8 cellular contexts compared by ENCODE assay signal in genomic region chr19:29714953-29715694, GRCh38. TPM values are rescaled to one million over a fixed set of nuclear protein-coding genes. Genes with fewer than 3 reads are reported as not detected.
DNase-seq lines count a peak whose midpoint lies in the region; ATAC-seq and TF ChIP-seq lines count a peak whose summit lies in the region.

Gene C19orf12 (minus strand): TSS chr19:29715261. CDS start chr19:29708413, 6,848 bp downstream.

- H3K9me3 Mint-ChIP-seq in activated T-cell treated with anti-CD3 and anti-CD28 coated beads, Interleukin-2, amount 50 U/mL, for 24 hours, result no peaks in the 10 kb centered on the region
- no peaks in the 10 kb centered on the region for H3K9me3 Mint-ChIP-seq in stimulated activated naive CD8-positive, alpha-beta T cell treated with anti-CD3 and anti-CD28 coated beads, Interleukin-15, Interleukin-2, amounts not matched to agents 100 ng/mL and 50 ng/mL, for 24 hours

- peak; percentile 35 to 39 for DNase-seq in AML-193 (lab: John Stamatoyannopoulos, UW)
- DNase-seq in NT2/D1 (ENCODE audit: low read depth, low spot score), result no peak
- DNase-seq in activated T-cell treated with anti-CD3 and anti-CD28 coated beads, Interleukin-2, amount 50 U/mL, for 24 hours, result peak; percentile 86
- DNase-seq in esophagus muscularis mucosa (ENCODE audit: extremely low spot score), result no peak

- peaks cover 7% of the 10 kb centered on the region for H3K4me1 ChIP-seq in NT2/D1 (ENCODE audit: insufficient read depth, insufficient read length)
- H3K4me1 ChIP-seq in esophagus muscularis mucosa, result peaks cover 17 to 60% (median 44%) of the 10 kb centered on the region in 4 donors
- peaks cover 8 to 37% of the 10 kb centered on the region in 2 donors for H3K4me1 ChIP-seq in muscle layer of duodenum (ENCODE audit: control insufficient read depth in 1 of 2, insufficient read depth in 2 of 2, low read length in 2 of 2)

- TF ChIP-seq CTCF in esophagus muscularis mucosa (IDR thresholded peaks at IDR 0.05), result no peak

- H3K36me3 Mint-ChIP-seq in activated T-cell treated with anti-CD3 and anti-CD28 coated beads, Interleukin-2, amount 50 U/mL, for 24 hours (ENCODE audit: low read depth), result peaks cover 41% of the 10 kb centered on the region
- H3K36me3 Mint-ChIP-seq in stimulated activated naive CD8-positive, alpha-beta T cell treated with anti-CD3 and anti-CD28 coated beads, Interleukin-15, Interleukin-2, amounts not matched to agents 100 ng/mL and 50 ng/mL, for 24 hours (ENCODE audit: low read depth), result peaks cover 18% of the 10 kb centered on the region

- WGBS in esophagus muscularis mucosa, result 0% methylated on average over 14 of the region's 72 CpGs

- peak within 1 kb of the TSS; percentile 95 for H3K4me3 Mint-ChIP-seq in activated T-cell treated with anti-CD3 and anti-CD28 coated beads, Interleukin-2, amount 50 U/mL, for 24 hours
- peak within 1 kb of the TSS; percentile 96 for H3K4me3 Mint-ChIP-seq in stimulated activated naive CD8-positive, alpha-beta T cell treated with anti-CD3 and anti-CD28 coated beads, Interleukin-15, Interleukin-2, amounts not matched to agents 100 ng/mL and 50 ng/mL, for 24 hours

- intact Hi-C loops in esophagus muscularis mucosa (cut with DNase I), result no loop called here

- H3K27ac ChIP-seq in esophagus muscularis mucosa (replicated peaks in 1 of 4), result peak within 1 kb of the TSS; percentile 91 to 97 (median 94)
- H3K27ac ChIP-seq in muscle layer of duodenum (ENCODE audit: low read length), result peak within 1 kb of the TSS; percentile 95

- peaks cover 55% of the 10 kb centered on the region for H3K4me1 Mint-ChIP-seq in activated T-cell treated with anti-CD3 and anti-CD28 coated beads, Interleukin-2, amount 50 U/mL, for 24 hours (ENCODE audit: low read depth)
- peaks cover 59% of the 10 kb centered on the region for H3K4me1 Mint-ChIP-seq in stimulated activated naive CD8-positive, alpha-beta T cell treated with anti-CD3 and anti-CD28 coated beads, Interleukin-15, Interleukin-2, amounts not matched to agents 100 ng/mL and 50 ng/mL, for 24 hours (ENCODE audit: low read depth)

- peak within 1 kb of the TSS; percentile 83 for H3K9ac ChIP-seq in NT2/D1 (ENCODE audit: insufficient read length, low read depth)

- peak within 1 kb of the TSS; percentile 99 for H3K27ac Mint-ChIP-seq in activated T-cell treated with anti-CD3 and anti-CD28 coated beads, Interleukin-2, amount 50 U/mL, for 24 hours
- peak within 1 kb of the TSS; percentile 98 for H3K27ac Mint-ChIP-seq in stimulated activated naive CD8-positive, alpha-beta T cell treated with anti-CD3 and anti-CD28 coated beads, Interleukin-15, Interleukin-2, amounts not matched to agents 100 ng/mL and 50 ng/mL, for 24 hours

- no peak for TF ChIP-seq EP300 in esophagus muscularis mucosa (IDR thresholded peaks at IDR 0.05)

- H3K36me3 ChIP-seq in NT2/D1 (ENCODE audit: insufficient read depth, insufficient read length, low read length), result peaks cover 2% of the 10 kb centered on the region
- peaks cover 0 to 6% (median 4%) of the 10 kb centered on the region in 4 donors for H3K36me3 ChIP-seq in esophagus muscularis mucosa
- no peaks in the 10 kb centered on the region for H3K36me3 ChIP-seq in muscle layer of duodenum (ENCODE audit: control insufficient read depth in 1 of 2, insufficient read depth in 2 of 2, low read length in 2 of 2)

- no peaks in the 10 kb centered on the region for H3K27me3 Mint-ChIP-seq in activated T-cell treated with anti-CD3 and anti-CD28 coated beads, Interleukin-2, amount 50 U/mL, for 24 hours
- no peaks in the 10 kb centered on the region for H3K27me3 Mint-ChIP-seq in stimulated activated naive CD8-positive, alpha-beta T cell treated with anti-CD3 and anti-CD28 coated beads, Interleukin-15, Interleukin-2, amounts not matched to agents 100 ng/mL and 50 ng/mL, for 24 hours

- ATAC-seq in HG03139 (IDR thresholded peaks at IDR 0.05; ENCODE audit: unreplicated experiment), result peak; percentile 61

- H3K4me3 ChIP-seq in NT2/D1 (ENCODE audit: insufficient read length, low read depth), result peak within 1 kb of the TSS; percentile 70
- peak within 1 kb of the TSS; percentile 68 to 100 (median 98) for H3K4me3 ChIP-seq in esophagus muscularis mucosa
- peak within 1 kb of the TSS; percentile 73 to 76 for H3K4me3 ChIP-seq in muscle layer of duodenum (ENCODE audit: low read depth in 1 of 2, low read length in 2 of 2)

- TF ChIP-seq POLR2A in GM18951 (IDR thresholded peaks at IDR 0.05; ENCODE audit: extremely low read depth, insufficient read depth, insufficient read length) (peak; percentile 92), esophagus muscularis mucosa (IDR thresholded peaks at IDR 0.05; ENCODE audit: low read depth) (peak; percentile 79)

- H3K9me3 ChIP-seq in NT2/D1 (ENCODE audit: insufficient read depth, low read length), result no peaks in the 10 kb centered on the region
- H3K9me3 ChIP-seq in esophagus muscularis mucosa, result no peaks in the 10 kb centered on the region
- H3K9me3 ChIP-seq in muscle layer of duodenum (ENCODE audit: control insufficient read depth in 1 of 2, low read length in 2 of 2), result no peaks in the 10 kb centered on the region

- H3K27me3 ChIP-seq in NT2/D1 (ENCODE audit: insufficient read depth, insufficient read length) (no peaks in the 10 kb centered on the region), esophagus muscularis mucosa (no peaks in the 10 kb centered on the region), muscle layer of duodenum (ENCODE audit: low read depth, low read length) (no peaks in the 10 kb centered on the region)

- in situ Hi-C loops in GM18951 (cut with MboI; ENCODE audit: low sequenced_read_pairs, unreplicated experiment), result loop anchor here (25.0 kb wide), 1 partner anchor 1928 kb away; no protein-coding TSS in a partner anchor

RNA-seq across cellular contexts. Expression of gene C19orf12, which starts in this region (rescaled TPM):
- 10 to 100 TPM; 27.0 to 52.9 (median 38.9) TPM for total RNA-seq in esophagus muscularis mucosa

Comparison
In these comparisons a context has a peak if more than half of its experiments do, and no peak if none do; other contexts are left out.
1. DNase-seq: peak in AML-193 (2 of 2) and activated T-cell treated with anti-CD3 and anti-CD28 coated beads, Interleukin-2, amount 50 U/mL, for 24 hours (single experiment); none in NT2/D1 (single experiment) and esophagus muscularis mucosa (single experiment).
2. Peak in every context shown above with its lines, with median percentiles within 50 percentile points of each other: H3K4me3 ChIP-seq.